ENCODE assay signal across 21 cellular contexts in genomic region chr9:126955806-126956205, GRCh38. TPM values are rescaled to one million over a fixed set of nuclear protein-coding genes. Genes with fewer than 3 reads are reported as not detected.
DNase-seq lines count a peak whose midpoint lies in the region; ATAC-seq, FAIRE-seq and TF ChIP-seq lines count a peak whose summit lies in the region.
"Had no signal": no experiment of that assay in that cellular context is flagged by ENCODE, and none has a peak within 500 bp of the region (broad histone marks: within the 10 kb centered on the region; RNA-seq: fewer than 3 reads in every experiment).

No MANE protein-coding gene starts in this region.

- H3K79me2 ChIP-seq in HepG2 (ENCODE audit: insufficient read depth, low read length) (no peaks in the 10 kb centered on the region), K562 (ENCODE audit: control insufficient read depth, insufficient read depth, low read length) (no peaks in the 10 kb centered on the region)

- H3K4me3 ChIP-seq in HepG2 (replicated peaks in 1 of 3; ENCODE audit: insufficient read depth in 1 of 3, low read depth in 2 of 3, low read length in 3 of 3) (no peak overlapping the region), right lobe of liver (no peak overlapping the region), K562 (no peak overlapping the region), small intestine (ENCODE audit: low read depth in 1 of 2, low read length in 2 of 2) (no peak overlapping the region)
- H3K4me3 ChIP-seq: GM23338, Peyer's patch had no signal

- intact Hi-C loops in HepG2 (cut with micrococcal nuclease; ENCODE audit: unreplicated experiment): no loop called here
- intact Hi-C loops in right lobe of liver (cut with DNase I): no loop called here
- intact Hi-C loops in K562 (cut with micrococcal nuclease): no loop called here

- no peaks in the 10 kb centered on the region for H3K9me3 Mint-ChIP-seq in neural crest cell
- H3K9me3 Mint-ChIP-seq: GM23338 had no signal

- TF ChIP-seq RAD21 in HepG2 (CRISPR knock-in tag; IDR thresholded peaks at IDR 0.05) (no peak), K562 (CRISPR knock-in tag; conservative IDR thresholded peaks at IDR 0.05 in 1 of 2, IDR thresholded peaks at IDR 0.05 in 1 of 2) (no peak)

- H4K20me1 ChIP-seq in HepG2 (ENCODE audit: insufficient read depth, low read length) (no peaks in the 10 kb centered on the region), K562 (replicated peaks; ENCODE audit: control insufficient read depth, insufficient read depth, low read length) (no peaks in the 10 kb centered on the region)

- CTCF ChIA-PET in HepG2 (lab: Yijun Ruan, JAX; ENCODE audit: low intra/inter-chr PET ratio, low total read pairs) (no interaction called here), K562 (lab: Yijun Ruan, JAX; ENCODE audit: low intra/inter-chr PET ratio) (interaction anchor here (0.6 kb wide), 1 partner anchor 11 kb away, joined by 3 read pairs; no protein-coding TSS in a partner anchor)

- in situ Hi-C loops in HepG2 (cut with HindIII; ENCODE audit: extremely low pct_ligation_motif_present, low pct_unique_long_range_greater_than_20kb): no loop called here
- in situ Hi-C loops in K562 (cut with MboI): no loop called here

- POLR2A ChIA-PET in HepG2 (lab: Yijun Ruan, JAX): no interaction called here
- POLR2A ChIA-PET in K562 (lab: Yijun Ruan, JAX): no interaction called here

- FAIRE-seq in HepG2 (lab: Jason Lieb, UNC) (no peak), K562 (lab: Jason Lieb, UNC) (no peak), small intestine (lab: Jason Lieb, UNC) (no peak)

- H3K36me3 ChIP-seq in HepG2 (replicated peaks in 1 of 2; ENCODE audit: control insufficient read depth in 1 of 2, insufficient read depth in 2 of 2, low read length in 2 of 2) (no peaks in the 10 kb centered on the region), right lobe of liver (no peaks in the 10 kb centered on the region), K562 (ENCODE audit: control insufficient read depth, insufficient read depth, low read length) (no peaks in the 10 kb centered on the region), small intestine (ENCODE audit: control insufficient read depth in 2 of 2, insufficient read depth in 2 of 2, low read length in 2 of 2) (no peaks in the 10 kb centered on the region)
- H3K36me3 ChIP-seq: BE2C, Peyer's patch had no signal

- no peaks in the 10 kb centered on the region for H3K27me3 ChIP-seq in HepG2 (ENCODE audit: control insufficient read depth in 1 of 2, insufficient read depth in 2 of 2, low read length in 2 of 2)
- H3K27me3 ChIP-seq in right lobe of liver: no peaks in the 10 kb centered on the region
- peaks cover 0 to 3% of the 10 kb centered on the region in 2 experiments; a peak in 2 of 5 replicates for H3K27me3 ChIP-seq in K562 (ENCODE audit: control insufficient read depth in 2 of 2, insufficient read depth in 2 of 2, low read length in 2 of 2)
- no peaks in the 10 kb centered on the region for H3K27me3 ChIP-seq in small intestine (ENCODE audit: control insufficient read depth in 2 of 2, insufficient read depth in 2 of 2, low read length in 2 of 2)
- H3K27me3 ChIP-seq: BE2C, Peyer's patch had no signal

- peaks cover 6% of the 10 kb centered on the region for H3K4me1 Mint-ChIP-seq in neural crest cell

- TF ChIP-seq EP300 in HepG2 (IDR thresholded peaks at IDR 0.05; ENCODE audit: low read depth in 2 of 2, low read length in 2 of 2) (no peak), HepG2 (CRISPR knock-in tag; IDR thresholded peaks at IDR 0.05; ENCODE audit: borderline replicate concordance) (no peak), K562 (IDR thresholded peaks at IDR 0.05; ENCODE audit: low read length) (no peak)

- H3K4me2 ChIP-seq in HepG2 (ENCODE audit: low read depth, low read length): no peak overlapping the region
- no peak overlapping the region for H3K4me2 ChIP-seq in K562 (ENCODE audit: insufficient read depth, low read length)
- H3K4me2 ChIP-seq: GM23338, KMS-11 had no signal

- no peaks in the 10 kb centered on the region for H3K27me3 Mint-ChIP-seq in neural crest cell (ENCODE audit: low read depth)

- H3K9me3 ChIP-seq in HepG2 (ENCODE audit: low read length) (no peaks in the 10 kb centered on the region), right lobe of liver (no peaks in the 10 kb centered on the region), K562 (replicated peaks; ENCODE audit: control insufficient read depth, insufficient read depth, low read depth, low read length) (no peaks in the 10 kb centered on the region), small intestine (ENCODE audit: control insufficient read depth, low read depth) (no peaks in the 10 kb centered on the region)
- H3K9me3 ChIP-seq: BE2C, Peyer's patch had no signal

- 43% methylated on average over 3 of the region's 5 CpGs for WGBS in HepG2 (ENCODE audit: low lambda C conversion rate)
- 73% methylated on average over 5 of the region's 5 CpGs for WGBS in right lobe of liver (ENCODE audit: insufficient coverage, low coverage, low lambda C conversion rate, missing lambda C conversion rate)
- WGBS in K562 (ENCODE audit: insufficient coverage, low coverage, missing lambda C conversion rate): 25% methylated on average over 5 of the region's 5 CpGs
- WGBS in small intestine, 3 donors: 79 to 82% (median 82%) methylated on average over 5 of the region's 5 CpGs

- H3K4me1 ChIP-seq in HepG2 (ENCODE audit: insufficient read depth, low read length) (peaks cover 6% of the 10 kb centered on the region; the same call in 1 of the 2 replicates), right lobe of liver (no peaks in the 10 kb centered on the region), K562 (replicated peaks in 1 of 2; ENCODE audit: control insufficient read depth in 2 of 2, insufficient read depth in 2 of 2, low read length in 2 of 2) (peaks cover 5 to 18% of the 10 kb centered on the region in 2 experiments; a peak in 3 of 5 replicates), small intestine (ENCODE audit: control insufficient read depth in 2 of 2, insufficient read depth in 1 of 2, low read depth in 1 of 2, low read length in 1 of 2) (no peaks in the 10 kb centered on the region)
- H3K4me1 ChIP-seq: BE2C, Peyer's patch had no signal

- peak; percentile 41; the same call in 1 of the 3 replicates for ATAC-seq in HepG2
- no peak for ATAC-seq in right lobe of liver
- no peak for ATAC-seq in K562
- ATAC-seq: GM23338 had no signal

- H3K27ac Mint-ChIP-seq in neural crest cell (ENCODE audit: unreplicated experiment): peak overlapping the region; percentile 58
- H3K27ac Mint-ChIP-seq: GM23338 had no signal

- TF ChIP-seq CTCF in HepG2 (CRISPR knock-in tag; IDR thresholded peaks at IDR 0.05) (no peak), right lobe of liver (IDR thresholded peaks at IDR 0.05) (no peak), K562 (IDR thresholded peaks at IDR 0.05 in 2 of 3, conservative IDR thresholded peaks at IDR 0.05 in 1 of 3; ENCODE audit: insufficient read depth in 2 of 3, low read depth in 1 of 3, low read length in 3 of 3) (no peak), neural crest cell (conservative IDR thresholded peaks at IDR 0.05) (no peak)

- peak; percentile 6 for DNase-seq in HepG2 (ENCODE audit: low spot score)
- DNase-seq in right lobe of liver: no peak
- peak in 2 of 4 experiments; percentile 23 to 27 for DNase-seq in K562 (ENCODE audit: extremely low read depth in 1 of 4, low spot score in 3 of 4)
- DNase-seq in neural crest cell (ENCODE audit: low read depth, low spot score): no peak
- no peak for DNase-seq in small intestine
- DNase-seq in HT-29 (ENCODE audit: low spot score): no peak
- no peak for DNase-seq in NCI-H2029 (lab: John Stamatoyannopoulos, UW)
- DNase-seq: BE2C, EL, GF-D8, HCEC 1CT, NCI-H1092 treated with DMSO at 0.1 percent for 48 hours, NCI-H1436 treated with DMSO at 0.1 percent for 48 hours, NCI-H1930, NCI-H2171, NCI-H345, NCI-H524, NCI-H82, Peyer's patch had no signal

- H3K9ac ChIP-seq in HepG2 (ENCODE audit: insufficient read depth, low read depth, low read length) (no peak overlapping the region), K562 (ENCODE audit: insufficient read depth in 1 of 2, low read depth in 2 of 2, low read length in 2 of 2) (no peak overlapping the region)
- H3K9ac ChIP-seq: KMS-11 had no signal

- H3K27ac ChIP-seq in HepG2 (ENCODE audit: extremely low read length, insufficient read depth, low read length) (no peak overlapping the region), right lobe of liver (no peak overlapping the region), K562 (ENCODE audit: extremely low read depth, low read depth, low read length) (no peak overlapping the region), small intestine (ENCODE audit: low read depth in 1 of 2, low read length in 1 of 2) (no peak overlapping the region)
- H3K27ac ChIP-seq: KMS-11 had no signal

- H3K36me3 Mint-ChIP-seq in neural crest cell (ENCODE audit: low read depth): no peaks in the 10 kb centered on the region

- no peak overlapping the region for H3K4me3 Mint-ChIP-seq in neural crest cell
- H3K4me3 Mint-ChIP-seq: GM23338 had no signal

- no peak overlapping the region for H2AFZ ChIP-seq in HepG2 (ENCODE audit: low read length)
- H2AFZ ChIP-seq in K562 (ENCODE audit: low read depth, low read length): no peak overlapping the region
- H2AFZ ChIP-seq: GM23338 had no signal

- TF ChIP-seq POLR2A in HepG2 (IDR thresholded peaks at IDR 0.05; ENCODE audit: insufficient read depth in 1 of 2, low read depth in 2 of 2, low read length in 2 of 2) (no peak), right lobe of liver (IDR thresholded peaks at IDR 0.05) (no peak), K562 (conservative IDR thresholded peaks at IDR 0.05) (no peak)

- H3K9me1 ChIP-seq in K562 (ENCODE audit: control insufficient read depth, insufficient read depth, low read length): no peaks in the 10 kb centered on the region

- BruUV-seq in HepG2 (replicated peaks; lab: Mats Ljungman, UMichigan): no TSS peak
- no TSS peak for BruUV-seq in K562 (replicated peaks; lab: Mats Ljungman, UMichigan)

RNA-seq across cellular contexts. Expression of gene RALGPS1, which starts 41.2 kb away (rescaled TPM):
- 2.2 and 3.7 TPM in 2 replicates for total RNA-seq in HepG2 (2016; rRNA removed; fragmentation: Illumina TruSeq; extraction: Trizol)
- 2.5 and 3.0 TPM in 2 replicates for total RNA-seq in HepG2 (2016; cell fraction: cytosol; rRNA removed; fragmentation: Illumina TruSeq; extraction: Trizol; ENCODE audit: low read depth)
- total RNA-seq in HepG2 (2016; cell fraction: insoluble cytoplasmic fraction; rRNA removed; fragmentation: Illumina TruSeq; extraction: Trizol): 3.1 and 4.0 TPM in 2 replicates
- 4.9 and 5.0 TPM in 2 replicates for total RNA-seq in HepG2 (2016; cell fraction: membrane; rRNA removed; fragmentation: Illumina TruSeq; extraction: Trizol)
- 7.5 and 9.4 TPM in 2 replicates for total RNA-seq in HepG2 (2016; cell fraction: nucleus; rRNA removed; fragmentation: Illumina TruSeq; extraction: Trizol)
- 6.5 and 9.5 TPM in 2 replicates for polyA plus RNA-seq in HepG2 (2011; rRNA removed)
- 3.0 and 5.8 TPM in 2 replicates for polyA plus RNA-seq in HepG2 (2011; cell fraction: cytosol; rRNA removed)
- polyA plus RNA-seq in HepG2 (2011; cell fraction: nucleus; rRNA removed): 26.3 and 34.5 TPM in 2 replicates
- 11.9 and 13.3 TPM in 2 replicates for polyA plus RNA-seq in HepG2 (2012)
- 2.9 and 3.7 TPM in 2 replicates for polyA plus RNA-seq in HepG2 (2016; cell fraction: cytosol; fragmentation: Illumina TruSeq; extraction: Trizol; ENCODE audit: low read depth)
- polyA plus RNA-seq in HepG2 (2016; cell fraction: insoluble cytoplasmic fraction; fragmentation: Illumina TruSeq; extraction: Trizol; ENCODE audit: low read depth): 2.8 and 3.2 TPM in 2 replicates
- 3.1 and 4.4 TPM in 2 replicates for polyA plus RNA-seq in HepG2 (2016; cell fraction: membrane; fragmentation: Illumina TruSeq; extraction: Trizol; ENCODE audit: low read depth)
- 6.9 and 11.6 TPM in 2 replicates for polyA plus RNA-seq in HepG2 (2016; cell fraction: nucleus; fragmentation: Illumina TruSeq; extraction: Trizol; ENCODE audit: insufficient read depth, low read depth)
- polyA minus RNA-seq in HepG2 (2011; rRNA and poly(A)+ RNA removed; ENCODE audit: low replicate concordance): 7.3 and 9.6 TPM in 2 replicates
- 2.6 and 3.3 TPM in 2 replicates for polyA minus RNA-seq in HepG2 (2011; cell fraction: cytosol; rRNA and poly(A)+ RNA removed)
- 15.6 and 26.6 TPM in 2 replicates for polyA minus RNA-seq in HepG2 (2011; cell fraction: nucleus; rRNA and poly(A)+ RNA removed)
- 1 to 10 TPM; 1.2 to 3.8 (median 2.4) TPM for total RNA-seq in right lobe of liver
- 14.4 and 14.5 TPM in 2 replicates for total RNA-seq in K562 (2011; cell fraction: chromatin; rRNA removed; ENCODE audit: low replicate concordance)
- 6.3 and 10.0 TPM in 2 replicates for total RNA-seq in K562 (2011; cell fraction: nucleolus; rRNA removed)
- total RNA-seq in K562 (2011; cell fraction: nucleoplasm; rRNA removed): 11.3 and 14.1 TPM in 2 replicates
- 1.5 and 1.6 TPM in 2 replicates for total RNA-seq in K562 (2014; rRNA removed)
- 1.2 and 1.9 TPM in 2 replicates for total RNA-seq in K562 (2014; rRNA removed; fragmentation: Illumina TruSeq; extraction: Trizol)
- total RNA-seq in K562 (2015; rRNA removed; fragmentation: Illumina TruSeq; extraction: Trizol): 1.3 and 1.5 TPM in 2 replicates
- total RNA-seq in K562 (2021): 1.9 and 2.6 TPM in 2 replicates
- polyA plus RNA-seq in K562 (2011; rRNA removed): 1.2 and 1.5 TPM in 2 replicates
- polyA plus RNA-seq in K562 (2011; cell fraction: cytosol; rRNA removed): 0.83 and 1.1 TPM in 2 replicates
- polyA plus RNA-seq in K562 (2011; cell fraction: nucleus; rRNA removed): 4.3 and 6.0 TPM in 2 replicates
- 1.4 and 2.7 TPM in 2 replicates for polyA plus RNA-seq in K562 (2012)
- polyA plus RNA-seq in K562 (2014; fragmentation: Illumina TruSeq; extraction: Trizol): 1.9 and 2.2 TPM in 2 replicates
- under 1 TPM; 0.04 to 0.20 TPM for polyA plus RNA-seq in K562 (2014; fragmentation: Nextera tagmentation; extraction: Ambion mirVana)
- polyA plus RNA-seq in K562 (2014; rRNA removed): 1.5 and 6.3 TPM in 2 replicates
- 1.2 and 2.2 TPM in 2 replicates for polyA minus RNA-seq in K562 (2011; rRNA and poly(A)+ RNA removed)
- 1.6 TPM in 1 of 2 replicates, not detected in the other for polyA minus RNA-seq in K562 (2011; cell fraction: cytosol; rRNA and poly(A)+ RNA removed)
- 1.9 and 4.4 TPM in 2 replicates for polyA minus RNA-seq in K562 (2011; cell fraction: nucleus; rRNA and poly(A)+ RNA removed)
- 10.8 and 11.7 TPM in 2 replicates for total RNA-seq in neural crest cell
- 10 to 100 TPM; 16.6 to 27.7 (median 25.9) TPM for polyA plus RNA-seq in small intestine
- 9.9 and 12.4 TPM in 2 replicates for total RNA-seq in HT-29 (2014; rRNA removed; shearing (Covaris generic))

Comparison
In these comparisons a context has a peak if more than half of its experiments do, and no peak if none do; other contexts are left out.
1. Of the 241 proteins assayed by ChIP-seq in both HepG2 and K562: peak only in HepG2: BCL6; only in K562: none; in both: none; in neither: 240.